31 cellular contexts compared by ENCODE assay signal in genomic region chr2:96123290-96123689, GRCh38. TPM values are rescaled to one million over a fixed set of nuclear protein-coding genes. Genes with fewer than 3 reads are reported as not detected.
"Had no signal": no experiment of that assay in that cellular context is flagged by ENCODE, and none has a peak within 500 bp of the region (broad histone marks: within the 10 kb centered on the region; RNA-seq: fewer than 3 reads in every experiment).

No MANE protein-coding gene starts in this region.

- H3K36me3 ChIP-seq: neutrophil, pancreas, prostate gland, right atrium auricular region, spleen, stomach, thoracic aorta, thyroid gland, tibial nerve, upper lobe of right lung, uterus had no signal

- H3K4me3 ChIP-seq: pancreas, prostate gland, right atrium auricular region, skin epidermis, smooth muscle cell, spleen, stomach, thoracic aorta, thyroid gland, tibial nerve, upper lobe of right lung, uterus had no signal

- ATAC-seq: naive thymus-derived CD8-positive, alpha-beta T cell; natural killer cell treated with Interleukin-12 subunit alpha and Interleukin-12 subunit beta and Interleukin-15 and Interleukin-18, amount 100 ng/mL, for 72 hours; pancreas; sciatic nerve; stimulated activated effector memory CD8-positive, alpha-beta T cell treated with anti-CD3 and anti-CD28 coated beads, Interleukin-12 subunit alpha, Interleukin-12 subunit beta, amount 100 ng/mL, for 72 hours; stimulated activated naive B cell treated with anti-CD40 and anti-IgM and Interleukin-4, amounts not matched to agents 10 μg/mL and 1 μg/mL and 100 μg/mL, for 72 hours; upper lobe of right lung had no signal

- FAIRE-seq: pancreas had no signal

- H3K4me1 ChIP-seq: pancreas, prostate gland, right atrium auricular region, stomach, thyroid gland, tibial nerve, upper lobe of right lung, uterus had no signal

- DNase-seq: naive B cell; naive thymus-derived CD8-positive, alpha-beta T cell; nephron progenitor cell; nucleus accumbens; retina; spleen; stimulated activated CD4-positive, alpha-beta T cell treated with anti-CD3 and anti-CD28 coated beads, Interleukin-12 subunit alpha, Interleukin-12 subunit beta, amount 100 ng/mL, for 4 hours; stimulated activated CD4-positive, alpha-beta T cell treated with anti-CD3 and anti-CD28 coated beads, Interleukin-1b, Interleukin-23, amount 100 ng/mL, for 48 hours; stimulated activated CD4-positive, alpha-beta T cell treated with anti-CD3 and anti-CD28 coated beads, Interleukin-4, amount 100 ng/mL, for 1 hour; stimulated activated naive B cell treated with anti-CD40 and anti-IgM and Interleukin-4, amounts not matched to agents 10 μg/mL and 1 μg/mL and 100 μg/mL, for 72 hours; stimulated activated naive CD4-positive, alpha-beta T cell treated with Interleukin-2 at 50 U/mL for 16 hours; stomach; thyroid gland; upper lobe of right lung; uterus had no signal

- H3K27me3 ChIP-seq: pancreas, right atrium auricular region, thyroid gland, uterus had no signal

- H3K9me3 ChIP-seq: neutrophil, pancreas, prostate gland, right atrium auricular region, spleen, stomach, thoracic aorta, thyroid gland, tibial nerve, upper lobe of right lung, uterus had no signal

- H3K27ac ChIP-seq: neutrophil, pancreas, prostate gland, right atrium auricular region, skin epidermis, spleen, stomach, thoracic aorta, thyroid gland, tibial nerve, upper lobe of right lung, uterus had no signal

- H3K4me2 ChIP-seq: smooth muscle cell had no signal

RNA-seq across cellular contexts. Expression of gene ADRA2B, which starts 6.9 kb away (rescaled TPM):
- total RNA-seq: natural killer cell treated with Interleukin-12 subunit alpha and Interleukin-12 subunit beta and Interleukin-15 and Interleukin-18, amount 100 ng/mL, for 72 hours; osteocyte; pulmonary artery endothelial cell; temporal lobe had no signal
- polyA plus RNA-seq: naive thymus-derived CD8-positive, alpha-beta T cell had no signal

RNA-seq across cellular contexts. Expression of gene ASTL, which starts 15.0 kb away (rescaled TPM):
- total RNA-seq: neural crest cell, osteocyte, pancreas, posterior vena cava, pulmonary artery endothelial cell, right atrium auricular region, stomach, temporal lobe, thoracic aorta, thyroid gland, upper lobe of right lung, uterus had no signal
- polyA plus RNA-seq: smooth muscle cell had no signal
